In genomic region chr12:6089041-6089823, GRCh38 we compare ENCODE assay signal across 11 cellular contexts. TPM values are rescaled to one million over a fixed set of nuclear protein-coding genes. Genes with fewer than 3 reads are reported as not detected.
DNase-seq lines count a peak whose midpoint lies in the region; ATAC-seq and TF ChIP-seq lines count a peak whose summit lies in the region.
"Had no signal": no experiment of that assay in that cellular context is flagged by ENCODE, and none has a peak within 500 bp of the region (broad histone marks: within the 10 kb centered on the region; RNA-seq: fewer than 3 reads in every experiment).

No MANE protein-coding gene starts in this region.

- peak overlapping the region; percentile 21; the same call in 1 of the 2 replicates for H3K4me2 ChIP-seq in MM.1S (ENCODE audit: low read depth, low read length)

- DNase-seq in COLO668 (lab: John Stamatoyannopoulos, UW; ENCODE audit: unreplicated experiment) (peak; percentile 45), MM.1S (peak; percentile 48), WTC11 (ENCODE audit: low spot score) (peak; percentile 23), lower lobe of right lung (no peak), NCI-H82 (lab: John Stamatoyannopoulos, UW) (no peak), HEK293T (ENCODE audit: extremely low spot score) (no peak), GF-D8 (lab: John Stamatoyannopoulos, UW) (no peak), BE2C (no peak)
- DNase-seq: COR-L47, NCI-H1694 had no signal

- H3K27ac ChIP-seq in MM.1S (ENCODE audit: low read length), result no peak overlapping the region
- H3K27ac ChIP-seq in lower lobe of right lung, result peak overlapping the region; percentile 7

- H3K27ac Mint-ChIP-seq in WTC11, result peak overlapping the region; percentile 39; the same call in 1 of the 2 replicates

- no peaks in the 10 kb centered on the region for H3K9me2 ChIP-seq in MM.1S (replicated peaks; ENCODE audit: insufficient read depth, low read length)

- CTCF ChIA-PET in WTC11 (lab: Charles Lee), result interaction anchor here (1.0 to 1.8 kb wide), 7 partner anchors 9 to 344 kb away, joined by 4 to 7 read pairs (median 5); no protein-coding TSS in a partner anchor
- CTCF ChIA-PET in HEK293T (lab: Yijun Ruan, JAX), result interaction anchor here (0.8 to 1.9 kb wide), 2 partner anchors 195 to 1469 kb away, joined by 4 to 6 read pairs; no protein-coding TSS in a partner anchor

- peak overlapping the region; percentile 57 for H2AFZ ChIP-seq in MM.1S (ENCODE audit: low read length)

- peak; percentile 60 for ATAC-seq in WTC11
- ATAC-seq in lower lobe of right lung, result no peak

- H3K4me1 ChIP-seq in MM.1S (ENCODE audit: low read length) (peaks cover 12% of the 10 kb centered on the region), lower lobe of right lung (peaks cover 71% of the 10 kb centered on the region), BE2C (peaks cover 13% of the 10 kb centered on the region)

- intact Hi-C loops in lower lobe of right lung (cut with DNase I), result no loop called here

- H3K36me3 Mint-ChIP-seq in WTC11, result peaks cover 2% of the 10 kb centered on the region; the same call in 1 of the 2 replicates

- peaks cover 21% of the 10 kb centered on the region for H3K27me3 Mint-ChIP-seq in WTC11 (ENCODE audit: low read depth)

- H3K79me2 ChIP-seq in MM.1S (ENCODE audit: low read length), result no peaks in the 10 kb centered on the region

- no peak overlapping the region for H3K9ac ChIP-seq in MM.1S (ENCODE audit: low read length)

- H3K36me3 ChIP-seq in MM.1S (replicated peaks; ENCODE audit: insufficient read depth, low read length) (no peaks in the 10 kb centered on the region), lower lobe of right lung (peaks cover 4% of the 10 kb centered on the region), BE2C (no peaks in the 10 kb centered on the region)
- H3K36me3 ChIP-seq: thyroid gland had no signal

- POLR2A ChIA-PET in WTC11 (lab: Charles Lee), result no interaction called here
- POLR2A ChIA-PET in HEK293T (lab: Yijun Ruan, JAX), result no interaction called here

- peaks cover 17% of the 10 kb centered on the region for H3K9me3 Mint-ChIP-seq in WTC11

- H4K20me1 ChIP-seq in MM.1S (ENCODE audit: insufficient read depth, low read length), result no peaks in the 10 kb centered on the region

- no peak overlapping the region for H3K4me3 Mint-ChIP-seq in WTC11

- no peak overlapping the region for H3K4me3 ChIP-seq in MM.1S (ENCODE audit: low read length)
- no peak overlapping the region for H3K4me3 ChIP-seq in lower lobe of right lung
- no peak overlapping the region for H3K4me3 ChIP-seq in BE2C (ENCODE audit: low read depth, low read length)
- H3K4me3 ChIP-seq: thyroid gland had no signal

- H3F3A ChIP-seq in MM.1S (ENCODE audit: insufficient read depth, low read length), result no peaks in the 10 kb centered on the region

- TF ChIP-seq CTCF in MM.1S (IDR thresholded peaks at IDR 0.05; ENCODE audit: low read length), result no peak
- TF ChIP-seq CTCF in WTC11 (IDR thresholded peaks at IDR 0.05), result no peak
- TF ChIP-seq CTCF in lower lobe of right lung (IDR thresholded peaks at IDR 0.05), result no peak
- no peak for TF ChIP-seq CTCF in BE2C (IDR thresholded peaks at IDR 0.05; ENCODE audit: low read depth, low read length)

- peaks cover 46% of the 10 kb centered on the region for H3K4me1 Mint-ChIP-seq in WTC11

- H3K27me3 ChIP-seq in MM.1S (replicated peaks; ENCODE audit: insufficient read depth, low read length) (no peaks in the 10 kb centered on the region), lower lobe of right lung (ENCODE audit: low read depth) (no peaks in the 10 kb centered on the region), BE2C (no peaks in the 10 kb centered on the region)
- H3K27me3 ChIP-seq: thyroid gland had no signal

- no peaks in the 10 kb centered on the region for H3K9me3 ChIP-seq in MM.1S (replicated peaks; ENCODE audit: insufficient read depth, low read length)
- no peaks in the 10 kb centered on the region for H3K9me3 ChIP-seq in lower lobe of right lung
- no peaks in the 10 kb centered on the region for H3K9me3 ChIP-seq in BE2C
- H3K9me3 ChIP-seq: thyroid gland had no signal

TF ChIP-seq in WTC11, 78 proteins besides CTCF, POLR2A, EP300 and RAD21 (continues in another document):
- TF ChIP-seq USF2 (CRISPR knock-in tag; IDR thresholded peaks at IDR 0.05), result 0 out of 2 replicates have a peak, but pooled peaks have one; percentile 16
- TF ChIP-seq MAX (CRISPR knock-in tag; IDR thresholded peaks at IDR 0.05), result peak; percentile 72
- TF ChIP-seq ATF6 (CRISPR knock-in tag; IDR thresholded peaks at IDR 0.05), result no peak

TF ChIP-seq in HEK293T, 16 proteins besides CTCF, POLR2A, EP300 and RAD21:
- TF ChIP-seq SP1 (IDR thresholded peaks at IDR 0.05), result no peak
- TF ChIP-seq L3MBTL2 (conservative IDR thresholded peaks at IDR 0.05), result no peak
- TF ChIP-seq HDGF (IDR thresholded peaks at IDR 0.05; ENCODE audit: borderline replicate concordance), result no peak
- no peak for TF ChIP-seq FOXK2 (IDR thresholded peaks at IDR 0.05)
- TF ChIP-seq ARNT (IDR thresholded peaks at IDR 0.05), result no peak
- no peak for TF ChIP-seq NFRKB (IDR thresholded peaks at IDR 0.05)
- no peak for TF ChIP-seq PKNOX1 (IDR thresholded peaks at IDR 0.05)
- TF ChIP-seq FOXM1 (IDR thresholded peaks at IDR 0.05; ENCODE audit: borderline replicate concordance), result no peak
- TF ChIP-seq TARDBP (IDR thresholded peaks at IDR 0.05), result no peak
- no peak for TF ChIP-seq ZNF384 (IDR thresholded peaks at IDR 0.05)
- no peak for TF ChIP-seq BHLHE40 (IDR thresholded peaks at IDR 0.05; ENCODE audit: borderline replicate concordance)
- TF ChIP-seq ELF4 (IDR thresholded peaks at IDR 0.05), result no peak
- no peak for TF ChIP-seq CTBP1 (IDR thresholded peaks at IDR 0.05; ENCODE audit: borderline replicate concordance)
- no peak for TF ChIP-seq LEF1 (IDR thresholded peaks at IDR 0.05; ENCODE audit: borderline replicate concordance)
- no peak for TF ChIP-seq FOXA1 (IDR thresholded peaks at IDR 0.05)
- TF ChIP-seq SUZ12 (IDR thresholded peaks at IDR 0.05), result no peak

RNA-seq across cellular contexts. Expression of gene VWF, which starts 35.2 kb away (rescaled TPM):
- total RNA-seq in WTC11 (2021) (0.48 to 0.98 TPM (median 0.78 TPM) in 3 replicates), lower lobe of right lung (468 TPM)
- not detected for polyA plus RNA-seq in BE2C (2012; ENCODE audit: insufficient read depth, insufficient read length, low read depth)

Comparison
In these comparisons a context has a peak if more than half of its experiments do, and no peak if none do; other contexts are left out.
1. DNase-seq: peak in COLO668 (single experiment), MM.1S (single experiment) and WTC11 (single experiment); none in lower lobe of right lung (single experiment), NCI-H82 (single experiment), HEK293T (single experiment), GF-D8 (single experiment) and BE2C (single experiment).
2. RNA of gene VWF, which starts 35.2 kb away (total RNA-seq): 468 TPM in lower lobe of right lung (single experiment); 0.48 to 0.98 TPM in WTC11; every median in the first group is over 100 times any median in the second.